ENCODE assay signal across 26 cellular contexts in the genomic region with DNA sequence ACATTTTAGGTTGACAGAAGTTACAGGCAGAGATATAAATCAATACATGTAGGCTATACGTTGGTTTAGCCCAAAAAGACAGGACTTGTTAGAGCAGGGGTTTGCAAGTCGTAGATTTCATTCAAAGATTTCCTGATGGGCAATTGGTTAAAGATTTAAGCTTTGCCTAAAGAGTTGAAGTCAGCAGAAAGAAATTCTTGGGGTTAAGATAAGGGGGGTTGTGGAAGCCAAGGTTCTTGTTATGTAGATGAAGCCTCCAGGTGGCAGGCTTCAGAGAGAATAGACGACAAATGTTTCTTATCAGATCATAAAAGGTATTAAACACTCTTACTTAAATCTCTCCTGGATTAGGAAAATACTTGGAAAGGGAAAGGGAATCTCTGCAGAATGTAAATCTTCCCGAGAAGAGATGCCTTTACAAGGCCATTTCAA.
"Had no signal": no experiment of that assay in that cellular context is flagged by ENCODE, and none has a peak within 500 bp of the region (broad histone marks: within the 10 kb centered on the region; RNA-seq: fewer than 3 reads in every experiment).

No MANE protein-coding gene starts in this region.

- H3K27me3 Mint-ChIP-seq: activated CD4-positive, alpha-beta T cell treated with anti-CD3 and anti-CD28 coated beads, Interleukin-2, amount 10 ng/mL, durations not matched to agents 24 days and 14 days had no signal

- H3K4me1 ChIP-seq: adrenal gland, gastroesophageal sphincter, left lung, psoas muscle, right atrium auricular region, thyroid gland, upper lobe of right lung had no signal

- H3K36me3 ChIP-seq: adrenal gland, esophagus squamous epithelium, gastroesophageal sphincter, left lung, neutrophil, ovary, right atrium auricular region, thyroid gland, upper lobe of right lung had no signal

- H3K4me1 Mint-ChIP-seq: activated CD4-positive, alpha-beta T cell treated with anti-CD3 and anti-CD28 coated beads, Interleukin-2, amount 10 ng/mL, durations not matched to agents 24 days and 14 days; activated T-helper 17 cell treated with anti-CD3 and anti-CD28 coated beads, Interleukin-2, amount 50 U/mL, for 72 hours; natural killer cell had no signal

- H3K27ac ChIP-seq: adrenal gland, dorsolateral prefrontal cortex, esophagus squamous epithelium, gastroesophageal sphincter, left lung, neutrophil, ovary, psoas muscle, right atrium auricular region, thyroid gland, upper lobe of right lung had no signal

- H3K4me3 ChIP-seq: adrenal gland, esophagus squamous epithelium, gastroesophageal sphincter, left lung, lung, ovary, psoas muscle, right atrium auricular region, thyroid gland, upper lobe of right lung had no signal

- H3K9me3 ChIP-seq: adrenal gland, esophagus squamous epithelium, gastroesophageal sphincter, left lung, neutrophil, ovary, psoas muscle, thyroid gland, upper lobe of right lung had no signal

- DNase-seq: activated CD4-positive, alpha-beta T cell treated with anti-CD3 and anti-CD28 coated beads, Interleukin-2, amount 10 ng/mL, durations not matched to agents 24 days and 14 days; activated CD8-positive, alpha-beta T cell treated with anti-CD3 and anti-CD28 coated beads for 36 hours; adrenal gland; central memory CD4-positive, alpha-beta T cell; dorsolateral prefrontal cortex; esophagus squamous epithelium; head of caudate nucleus; hypothalamus; kidney glomerular epithelial cell; left lung; natural killer cell; ovary; psoas muscle; stimulated activated CD4-positive, alpha-beta T cell treated with anti-CD3 and anti-CD28 coated beads, Interleukin-12 subunit alpha, Interleukin-12 subunit beta, amount 100 ng/mL, for 4 hours; stimulated activated CD4-positive, alpha-beta T cell treated with anti-CD3 and anti-CD28 coated beads, Interleukin-4, amount 100 ng/mL, for 4 hours; stimulated activated naive CD8-positive, alpha-beta T cell treated with anti-CD3 and anti-CD28 coated beads, Interleukin-15, Interleukin-2, amounts not matched to agents 100 U/mL and 50 U/mL, for 24 hours; substantia nigra; thyroid gland; upper lobe of right lung had no signal

- H3K4me3 Mint-ChIP-seq: activated CD4-positive, alpha-beta T cell treated with anti-CD3 and anti-CD28 coated beads, Interleukin-2, amount 10 ng/mL, durations not matched to agents 24 days and 14 days; activated CD8-positive, alpha-beta T cell treated with anti-CD3 and anti-CD28 coated beads for 36 hours; activated naive CD8-positive, alpha-beta T cell; activated T-helper 17 cell treated with anti-CD3 and anti-CD28 coated beads, Interleukin-2, amount 50 U/mL, for 72 hours; mesothelial cell of epicardium; natural killer cell had no signal

- H3K27ac Mint-ChIP-seq: activated CD4-positive, alpha-beta T cell treated with anti-CD3 and anti-CD28 coated beads, Interleukin-2, amount 10 ng/mL, durations not matched to agents 24 days and 14 days; activated CD8-positive, alpha-beta T cell treated with anti-CD3 and anti-CD28 coated beads for 36 hours; activated naive CD8-positive, alpha-beta T cell; activated T-helper 17 cell treated with anti-CD3 and anti-CD28 coated beads, Interleukin-2, amount 50 U/mL, for 72 hours; mesothelial cell of epicardium; natural killer cell had no signal

- H3K36me3 Mint-ChIP-seq: activated naive CD8-positive, alpha-beta T cell; mesothelial cell of epicardium had no signal

- H3K9me3 Mint-ChIP-seq: activated CD4-positive, alpha-beta T cell treated with anti-CD3 and anti-CD28 coated beads, Interleukin-2, amount 10 ng/mL, durations not matched to agents 24 days and 14 days; activated CD8-positive, alpha-beta T cell treated with anti-CD3 and anti-CD28 coated beads for 36 hours; activated T-helper 17 cell treated with anti-CD3 and anti-CD28 coated beads, Interleukin-2, amount 50 U/mL, for 72 hours had no signal

- H3K27me3 ChIP-seq: adrenal gland, dorsolateral prefrontal cortex, esophagus squamous epithelium, gastroesophageal sphincter, left lung, neutrophil, ovary, right atrium auricular region, thyroid gland, upper lobe of right lung had no signal
